9 cellular contexts compared by ENCODE assay signal in the genomic region with DNA sequence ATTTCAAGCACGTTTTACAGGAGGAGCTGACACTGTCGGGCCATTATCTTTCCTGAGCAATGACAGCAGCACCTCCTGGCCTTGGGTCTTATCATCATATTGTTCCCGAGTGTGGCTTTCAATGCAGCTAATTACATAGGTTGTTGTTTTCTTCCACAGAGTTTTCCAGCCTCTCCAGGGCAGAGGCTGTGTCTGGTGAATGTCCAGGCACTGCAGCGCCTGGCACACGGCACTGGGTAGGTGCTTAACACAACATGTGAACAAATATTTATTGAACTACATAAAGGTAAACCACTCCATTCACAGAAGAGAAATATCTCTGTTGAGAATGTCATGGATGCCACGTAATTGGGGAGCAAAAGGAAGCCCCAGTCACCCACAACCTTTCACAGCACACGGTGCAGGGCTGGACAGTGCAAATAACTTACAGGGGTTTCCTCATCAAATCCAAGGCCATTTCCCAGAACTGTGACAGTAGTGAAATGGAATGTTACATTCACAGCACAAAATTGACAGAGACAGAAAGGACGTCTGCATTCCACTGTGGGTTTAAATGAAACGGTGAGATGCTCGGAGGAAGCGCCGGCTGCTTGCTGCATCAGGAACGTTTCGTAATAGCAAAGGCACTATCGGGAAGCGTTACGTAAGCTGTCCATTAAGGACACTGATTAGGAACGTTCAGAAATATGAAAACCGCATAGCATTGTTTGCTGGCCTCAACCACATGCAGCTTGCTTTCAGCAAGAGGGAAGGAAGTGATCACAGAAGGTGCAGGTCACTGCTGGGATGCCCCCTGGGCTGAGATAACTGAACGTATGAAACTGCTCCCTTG. TPM values are rescaled to one million over a fixed set of nuclear protein-coding genes. Genes with fewer than 3 reads are reported as not detected.
DNase-seq lines count a peak whose midpoint lies in the region; ATAC-seq and TF ChIP-seq lines count a peak whose summit lies in the region.
"Had no signal": no experiment of that assay in that cellular context is flagged by ENCODE, and none has a peak within 500 bp of the region (broad histone marks: within the 10 kb centered on the region; RNA-seq: fewer than 3 reads in every experiment).

No MANE protein-coding gene starts in this region.

- POLR2A ChIA-PET in PC-9 (lab: Charles Lee; ENCODE audit: unreplicated experiment) = no interaction called here

- no peaks in the 10 kb centered on the region for H3K9me2 ChIP-seq in PC-9 (ENCODE audit: insufficient read depth)

- BruUV-seq in PC-9 (replicated peaks; lab: Mats Ljungman, UMichigan) = no TSS peak

- H3K36me3 ChIP-seq in PC-9 (ENCODE audit: low read depth) = no peaks in the 10 kb centered on the region
- H3K36me3 ChIP-seq: tibial artery had no signal

- H3K4me2 ChIP-seq in PC-9 = peak overlapping the region; percentile 75

- peaks cover 17% of the 10 kb centered on the region for H3K4me1 ChIP-seq in PC-9 (replicated peaks; ENCODE audit: insufficient read depth)

- 0 out of 2 replicates have a peak overlapping the region, but pooled peaks have one; percentile 6 for H2AFZ ChIP-seq in PC-9

- H3K9me3 ChIP-seq in PC-9 (ENCODE audit: insufficient read depth, low read depth) = no peaks in the 10 kb centered on the region
- H3K9me3 ChIP-seq: tibial artery had no signal

- peak; percentile 88 for DNase-seq in GM04504 (ENCODE audit: low read depth)
- peak; percentile 63 to 94 for DNase-seq in PC-9
- DNase-seq in fibroblast of gingiva (ENCODE audit: low read depth) = peak; percentile 99
- peak; percentile 21 for DNase-seq in retinal pigment epithelial cell (ENCODE audit: low read depth)
- DNase-seq in NCI-H1930 (lab: John Stamatoyannopoulos, UW) = no peak
- DNase-seq in NCI-H2081 treated with DMSO at 0.1 percent for 48 hours (lab: John Stamatoyannopoulos, UW) = no peak
- DNase-seq in activated naive CD4-positive, alpha-beta T cell (lab: John Stamatoyannopoulos, UW) = no peak

- CTCF ChIA-PET in PC-9 (lab: Charles Lee) = no interaction called here

- peaks cover 29% of the 10 kb centered on the region for H3F3A ChIP-seq in PC-9 (ENCODE audit: insufficient read depth, low read depth)

- no peak for ATAC-seq in GM18861 (IDR thresholded peaks at IDR 0.05; ENCODE audit: unreplicated experiment)

- TF ChIP-seq CTCF in PC-9 (conservative IDR thresholded peaks at IDR 0.05) = no peak
- no peak for TF ChIP-seq CTCF in retinal pigment epithelial cell (conservative IDR thresholded peaks at IDR 0.05; ENCODE audit: low read depth, low read length)

- no peak overlapping the region; the same call in 1 of the 2 replicates for H3K27ac ChIP-seq in PC-9
- H3K27ac ChIP-seq: tibial artery had no signal

- intact Hi-C loops in PC-9 (cut with micrococcal nuclease; ENCODE audit: unreplicated experiment) = loop anchor here (5.0 kb wide), 1 partner anchor 171 kb away; a partner anchor contains a TSS

- H3K79me2 ChIP-seq in PC-9 (ENCODE audit: low read depth) = no peaks in the 10 kb centered on the region

- H4K20me1 ChIP-seq in PC-9 (ENCODE audit: insufficient read depth) = no peaks in the 10 kb centered on the region

- no peaks in the 10 kb centered on the region for H3K27me3 ChIP-seq in PC-9 (ENCODE audit: insufficient read depth, low read depth)

- H3K4me3 ChIP-seq in PC-9 = peak overlapping the region; percentile 8; the same call in 1 of the 2 replicates
- H3K4me3 ChIP-seq in retinal pigment epithelial cell (ENCODE audit: low read length) = no peak overlapping the region
- H3K4me3 ChIP-seq: tibial artery had no signal

RNA-seq across cellular contexts. Expression of a gene that starts 6.4 kb away (rescaled TPM):
- total RNA-seq in PC-9 (2021) = not detected in 2 replicates

Comparison
In these comparisons a context has a peak if more than half of its experiments do, and no peak if none do; other contexts are left out.
1. DNase-seq: peak in GM04504 (single experiment), PC-9 (2 of 2), fibroblast of gingiva (single experiment) and retinal pigment epithelial cell (single experiment); none in NCI-H1930 (0 of 2), NCI-H2081 treated with DMSO at 0.1 percent for 48 hours (single experiment) and activated naive CD4-positive, alpha-beta T cell (0 of 4).